9 cellular contexts compared by ENCODE assay signal in the genomic region with DNA sequence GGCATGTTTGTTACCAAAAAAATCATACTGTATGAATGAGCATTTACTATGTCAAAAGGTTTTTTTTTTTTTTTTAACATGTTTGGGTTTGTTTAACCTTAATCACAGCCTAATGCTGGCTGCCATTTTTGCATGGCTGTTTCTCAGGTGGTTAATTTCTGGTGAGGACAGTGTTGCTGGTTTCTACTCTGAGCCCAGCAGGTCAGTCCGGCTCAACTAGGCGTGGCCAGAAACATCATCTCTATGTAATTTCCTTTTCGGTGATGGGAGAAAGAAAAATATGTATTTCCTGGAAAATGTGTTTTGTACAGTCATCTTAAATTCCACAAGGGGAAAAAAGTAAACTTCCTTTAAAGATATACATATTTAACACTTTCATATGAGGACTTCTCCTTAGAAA. TPM values are rescaled to one million over a fixed set of nuclear protein-coding genes. Genes with fewer than 3 reads are reported as not detected.
DNase-seq lines count a peak whose midpoint lies in the region; ATAC-seq, FAIRE-seq and TF ChIP-seq lines count a peak whose summit lies in the region.
"Had no signal": no experiment of that assay in that cellular context is flagged by ENCODE, and none has a peak within 500 bp of the region (broad histone marks: within the 10 kb centered on the region; RNA-seq: fewer than 3 reads in every experiment).

No MANE protein-coding gene starts in this region.

- peak overlapping the region in 1 of 59 donors; percentile 58 for H3K27ac ChIP-seq in dorsolateral prefrontal cortex

- H3K36me3 Mint-ChIP-seq in HFFc6 (ENCODE audit: low read depth): no peaks in the 10 kb centered on the region

- H3K4me3 ChIP-seq in dorsolateral prefrontal cortex: no peak overlapping the region
- H3K4me3 ChIP-seq: coronary artery had no signal

- TF ChIP-seq CTCF in HFFc6 (IDR thresholded peaks at IDR 0.05) (no peak), dorsolateral prefrontal cortex (IDR thresholded peaks at IDR 0.05 in 54 of 56, conservative IDR thresholded peaks at IDR 0.05 in 2 of 56; ENCODE audit: low read depth in 1 of 56, partially characterized antibody in 56 of 56) (no peak)

- no peak for TF ChIP-seq POLR2A in GM12892 (IDR thresholded peaks at IDR 0.05; ENCODE audit: low read depth, low read length)

- peaks cover 72% of the 10 kb centered on the region for H3K4me1 Mint-ChIP-seq in HFFc6 (ENCODE audit: low read depth)

- peak; percentile 78 for DNase-seq in A172 (ENCODE audit: low spot score)
- DNase-seq in HFFc6: peak; percentile 67
- peak; percentile 25 for DNase-seq in amniotic stem cell (lab: John Stamatoyannopoulos, UW)
- DNase-seq in iris pigment epithelial cell (ENCODE audit: low read depth): peak; percentile 94
- DNase-seq in NCI-H1105 treated with DMSO at 0.1 percent for 48 hours (lab: John Stamatoyannopoulos, UW): no peak
- no peak for DNase-seq in dorsolateral prefrontal cortex
- DNase-seq in GM12892 (ENCODE audit: insufficient read length): no peak

- no peak for ATAC-seq in HG02885 (IDR thresholded peaks at IDR 0.05; ENCODE audit: poor library complexity, unreplicated experiment)

- intact Hi-C loops in dorsolateral prefrontal cortex (cut with DNase I): no loop called here

- H3K27me3 Mint-ChIP-seq in HFFc6 (ENCODE audit: insufficient read depth): no peaks in the 10 kb centered on the region

- peak overlapping the region; percentile 99 for H3K27ac Mint-ChIP-seq in HFFc6

- H3K4me3 Mint-ChIP-seq in HFFc6: peak overlapping the region; percentile 80

- FAIRE-seq in GM12892 (lab: Jason Lieb, UNC): no peak

- no peaks in the 10 kb centered on the region for H3K9me3 Mint-ChIP-seq in HFFc6

- H3K27me3 ChIP-seq in dorsolateral prefrontal cortex: no peaks in the 10 kb centered on the region

RNA-seq across cellular contexts. Expression of gene BZW1, which starts 24.9 kb away (rescaled TPM):
- total RNA-seq in A172 (2014; rRNA removed; shearing (Covaris generic)): 365 and 408 TPM in 2 replicates
- total RNA-seq in HFFc6 (2021; fragmentation: NEBNext Ultra II Directional; extraction: Animal tissue kit (Norgen Biotek cat#: 25700)): 100 to 1,000 TPM; 318 to 459 (median 409) TPM
- 100 to 1,000 TPM in 98 of 120 experiments, 10 to 100 TPM in 22; 80.5 to 158 (median 116) TPM for total RNA-seq in dorsolateral prefrontal cortex
- polyA plus RNA-seq in GM12892 (2012; ENCODE audit: missing spikeins): 217 TPM

Comparison
In these comparisons a context has a peak if more than half of its experiments do, and no peak if none do; other contexts are left out.
1. DNase-seq: peak in A172 (single experiment), HFFc6 (single experiment), amniotic stem cell (single experiment) and iris pigment epithelial cell (single experiment); none in NCI-H1105 treated with DMSO at 0.1 percent for 48 hours (single experiment), dorsolateral prefrontal cortex (0 of 10) and GM12892 (single experiment).